In genomic region chr17:75081611-75082540, GRCh38 we compare ENCODE assay signal across 2 cellular contexts.
A peak's percentile ranks its signal among the peaks of the same experiment; 100 is the strongest.
TF ChIP-seq lines count a peak whose summit lies in the region.

No MANE protein-coding gene starts in this region.

TF ChIP-seq in HEK293, 187 proteins besides CTCF, POLR2A, EP300 and RAD21:
- TF ChIP-seq ZBTB11 (tag by site-specific recombination; conservative IDR thresholded peaks at IDR 0.05; ENCODE audit: low read depth) (no peak), SCRT1 (tag by site-specific recombination; IDR thresholded peaks at IDR 0.05; ENCODE audit: borderline replicate concordance) (no peak), SETDB1 (IDR thresholded peaks at IDR 0.05; ENCODE audit: insufficient read length, low read length) (no peak), ZFHX2 (tag by site-specific recombination; conservative IDR thresholded peaks at IDR 0.05) (peak; percentile 94), ZNF513 (tag by site-specific recombination; IDR thresholded peaks at IDR 0.05) (no peak), EGR2 (tag by site-specific recombination; IDR thresholded peaks at IDR 0.05; ENCODE audit: low read depth) (peak; percentile 99)

TF ChIP-seq in K562, 482 proteins besides CTCF, POLR2A, EP300 and RAD21:
- TF ChIP-seq DIDO1 (tag; IDR thresholded peaks at IDR 0.05; ENCODE audit: low read depth) (no peak), ATF4 (CRISPR knock-in tag; IDR thresholded peaks at IDR 0.05) (no peak), ARID1B (IDR thresholded peaks at IDR 0.05) (no peak), ZBED1 (IDR thresholded peaks at IDR 0.05) (no peak), NFE2 (IDR thresholded peaks at IDR 0.05; ENCODE audit: low read depth) (no peak), MED1 (CRISPR knock-in tag; IDR thresholded peaks at IDR 0.05; ENCODE audit: borderline replicate concordance) (no peak), USF1 (CRISPR knock-in tag; IDR thresholded peaks at IDR 0.05) (no peak), ZNF140 (CRISPR knock-in tag; IDR thresholded peaks at IDR 0.05) (no peak), ARHGAP35 (IDR thresholded peaks at IDR 0.05; ENCODE audit: partially characterized antibody) (no peak), ZNF41 (CRISPR knock-in tag; conservative IDR thresholded peaks at IDR 0.05) (no peak)
